9 cellular contexts compared by ENCODE assay signal in the genomic region with DNA sequence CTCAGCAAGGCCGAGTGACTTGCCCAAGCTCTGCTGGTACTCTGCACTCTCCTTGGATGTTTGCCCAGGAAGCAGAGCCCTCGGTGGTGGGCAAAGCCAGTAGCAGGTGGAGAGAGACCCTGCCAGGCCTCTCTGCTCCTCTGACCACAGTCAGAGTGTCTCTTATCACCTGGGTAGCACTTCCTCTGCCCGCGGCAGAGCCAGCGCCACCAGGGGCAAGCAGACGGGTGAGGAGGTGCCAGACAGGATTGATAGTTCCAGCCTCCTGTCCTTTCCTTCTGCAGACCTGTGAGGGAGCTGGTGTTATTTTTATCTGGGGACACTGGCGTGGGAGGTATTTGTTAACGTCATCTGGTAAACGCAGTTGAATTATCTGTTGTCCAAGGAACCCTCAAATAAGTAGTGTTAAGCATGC.
DNase-seq lines count a peak whose midpoint lies in the region; ATAC-seq, FAIRE-seq and TF ChIP-seq lines count a peak whose summit lies in the region.
"Had no signal": no experiment of that assay in that cellular context is flagged by ENCODE, and none has a peak within 500 bp of the region (broad histone marks: within the 10 kb centered on the region; RNA-seq: fewer than 3 reads in every experiment).

No MANE protein-coding gene starts in this region.

- H3K4me2 ChIP-seq in HepG2 (ENCODE audit: low read depth, low read length): no peak overlapping the region

- TF ChIP-seq EP300 in HepG2 (IDR thresholded peaks at IDR 0.05; ENCODE audit: low read depth in 2 of 2, low read length in 2 of 2) (no peak), HepG2 (CRISPR knock-in tag; IDR thresholded peaks at IDR 0.05; ENCODE audit: borderline replicate concordance) (no peak)

- H3K36me3 ChIP-seq in right lobe of liver (peaks cover 0 to 6% (median 0%) of the 10 kb centered on the region in 4 donors), HepG2 (replicated peaks in 1 of 2; ENCODE audit: control insufficient read depth in 1 of 2, insufficient read depth in 2 of 2, low read length in 2 of 2) (peaks cover 4 to 54% of the 10 kb centered on the region in 2 experiments; a peak in 4 of 5 replicates)
- H3K36me3 ChIP-seq: vagina had no signal

- H3K9me3 ChIP-seq in right lobe of liver (no peaks in the 10 kb centered on the region), HepG2 (ENCODE audit: low read length) (no peaks in the 10 kb centered on the region)
- H3K9me3 ChIP-seq: vagina had no signal

- POLR2A ChIA-PET in HepG2 (lab: Yijun Ruan, JAX): no interaction called here

- no peak overlapping the region for H2AFZ ChIP-seq in HepG2 (ENCODE audit: low read length)

- CTCF ChIA-PET in HepG2 (lab: Yijun Ruan, JAX; ENCODE audit: low intra/inter-chr PET ratio, low total read pairs): no interaction called here

- TF ChIP-seq POLR2A in right lobe of liver (IDR thresholded peaks at IDR 0.05): no peak
- TF ChIP-seq POLR2A in HepG2 (IDR thresholded peaks at IDR 0.05; ENCODE audit: insufficient read depth in 1 of 2, low read depth in 2 of 2, low read length in 2 of 2): no peak

- WGBS in right lobe of liver (ENCODE audit: insufficient coverage, low coverage, low lambda C conversion rate, missing lambda C conversion rate): 66% methylated on average over 4 of the region's 9 CpGs
- 100% methylated on average over 9 of the region's 9 CpGs for WGBS in HepG2 (ENCODE audit: low lambda C conversion rate)

- H3K9ac ChIP-seq in HepG2 (ENCODE audit: insufficient read depth, low read depth, low read length): no peak overlapping the region

- H4K20me1 ChIP-seq in HepG2 (ENCODE audit: insufficient read depth, low read length): no peaks in the 10 kb centered on the region

- no peak overlapping the region for H3K27ac ChIP-seq in right lobe of liver
- no peak overlapping the region for H3K27ac ChIP-seq in HepG2 (ENCODE audit: extremely low read length, insufficient read depth, low read length)
- H3K27ac ChIP-seq in coronary artery: peak overlapping the region; percentile 53 to 96
- H3K27ac ChIP-seq: vagina had no signal

- no peak overlapping the region for H3K4me3 ChIP-seq in right lobe of liver
- H3K4me3 ChIP-seq in HepG2 (replicated peaks in 1 of 3; ENCODE audit: insufficient read depth in 1 of 3, low read depth in 2 of 3, low read length in 3 of 3): no peak overlapping the region
- no peak overlapping the region for H3K4me3 ChIP-seq in coronary artery
- H3K4me3 ChIP-seq: vagina had no signal

- TF ChIP-seq CTCF in right lobe of liver (IDR thresholded peaks at IDR 0.05): no peak
- no peak for TF ChIP-seq CTCF in HepG2 (CRISPR knock-in tag; IDR thresholded peaks at IDR 0.05)
- TF ChIP-seq CTCF in coronary artery (IDR thresholded peaks at IDR 0.05): no peak

- intact Hi-C loops in right lobe of liver (cut with DNase I) (loop anchor here in 1 of 2 donors (10.0 kb wide), 1 partner anchor 167 kb away; no protein-coding TSS in a partner anchor), HepG2 (cut with micrococcal nuclease; ENCODE audit: unreplicated experiment) (no loop called here)

- H3K27me3 ChIP-seq in right lobe of liver: no peaks in the 10 kb centered on the region
- H3K27me3 ChIP-seq in HepG2 (ENCODE audit: control insufficient read depth in 1 of 2, insufficient read depth in 2 of 2, low read length in 2 of 2): no peaks in the 10 kb centered on the region
- H3K27me3 ChIP-seq: vagina had no signal

- peak in 2 of 3 donors; percentile 34 to 36 for DNase-seq in right lobe of liver
- DNase-seq in HepG2 (ENCODE audit: low spot score): no peak
- peak; percentile 71 for DNase-seq in coronary artery (ENCODE audit: low spot score)
- DNase-seq in mesenteric fat pad (ENCODE audit: low spot score): peak; percentile 49
- DNase-seq in LoVo (ENCODE audit: low spot score): no peak

- no peak for FAIRE-seq in HepG2 (lab: Jason Lieb, UNC)

- ATAC-seq in right lobe of liver: no peak
- no peak for ATAC-seq in HepG2
- ATAC-seq in HG02642 (IDR thresholded peaks at IDR 0.05; ENCODE audit: poor library complexity, unreplicated experiment): no peak
- no peak for ATAC-seq in GM19328 (IDR thresholded peaks at IDR 0.05; ENCODE audit: unreplicated experiment)
- no peak for ATAC-seq in GM21360 (IDR thresholded peaks at IDR 0.05; ENCODE audit: unreplicated experiment)

- BruUV-seq in HepG2 (replicated peaks; lab: Mats Ljungman, UMichigan): no TSS peak

- H3K4me1 ChIP-seq in right lobe of liver: peaks cover 0 to 19% (median 6%) of the 10 kb centered on the region in 4 donors
- H3K4me1 ChIP-seq in HepG2 (ENCODE audit: insufficient read depth, low read length): peaks cover 13% of the 10 kb centered on the region
- H3K4me1 ChIP-seq: vagina had no signal

- no peaks in the 10 kb centered on the region for H3K79me2 ChIP-seq in HepG2 (ENCODE audit: insufficient read depth, low read length)

- TF ChIP-seq RAD21 in HepG2 (CRISPR knock-in tag; IDR thresholded peaks at IDR 0.05): no peak

- in situ Hi-C loops in HepG2 (cut with HindIII; ENCODE audit: extremely low pct_ligation_motif_present, low pct_unique_long_range_greater_than_20kb): no loop called here

TF ChIP-seq in HepG2, 621 proteins besides CTCF, POLR2A, EP300 and RAD21 (continues in another document):
- TF ChIP-seq ZNF3 (CRISPR knock-in tag; IDR thresholded peaks at IDR 0.05) (no peak), MED8 (CRISPR knock-in tag; IDR thresholded peaks at IDR 0.05; ENCODE audit: insufficient replicate concordance) (no peak), MIER2 (CRISPR knock-in tag; IDR thresholded peaks at IDR 0.05) (no peak), U2AF2 (IDR thresholded peaks at IDR 0.05; ENCODE audit: low read depth, low read length) (no peak), IKZF1 (IDR thresholded peaks at IDR 0.05) (no peak), DPF2 (CRISPR knock-in tag; IDR thresholded peaks at IDR 0.05; ENCODE audit: borderline replicate concordance, low read depth) (no peak), CEBPB (IDR thresholded peaks at IDR 0.05; ENCODE audit: borderline replicate concordance, low read depth, low read length) (no peak), ARNT2 (CRISPR knock-in tag; IDR thresholded peaks at IDR 0.05; ENCODE audit: low read depth) (no peak)
- TF ChIP-seq, protein P1, sequence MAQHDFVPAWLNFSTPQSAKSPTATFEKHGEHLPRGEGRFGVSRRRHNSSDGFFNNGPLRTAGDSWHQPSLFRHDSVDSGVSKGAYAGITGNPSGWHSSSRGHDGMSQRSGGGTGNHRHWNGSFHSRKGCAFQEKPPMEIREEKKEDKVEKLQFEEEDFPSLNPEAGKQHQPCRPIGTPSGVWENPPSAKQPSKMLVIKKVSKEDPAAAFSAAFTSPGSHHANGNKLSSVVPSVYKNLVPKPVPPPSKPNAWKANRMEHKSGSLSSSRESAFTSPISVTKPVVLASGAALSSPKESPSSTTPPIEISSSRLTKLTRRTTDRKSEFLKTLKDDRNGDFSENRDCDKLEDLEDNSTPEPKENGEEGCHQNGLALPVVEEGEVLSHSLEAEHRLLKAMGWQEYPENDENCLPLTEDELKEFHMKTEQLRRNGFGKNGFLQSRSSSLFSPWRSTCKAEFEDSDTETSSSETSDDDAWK (CRISPR knock-in tag; IDR thresholded peaks at IDR 0.05): no peak
- TF ChIP-seq, protein P2, sequence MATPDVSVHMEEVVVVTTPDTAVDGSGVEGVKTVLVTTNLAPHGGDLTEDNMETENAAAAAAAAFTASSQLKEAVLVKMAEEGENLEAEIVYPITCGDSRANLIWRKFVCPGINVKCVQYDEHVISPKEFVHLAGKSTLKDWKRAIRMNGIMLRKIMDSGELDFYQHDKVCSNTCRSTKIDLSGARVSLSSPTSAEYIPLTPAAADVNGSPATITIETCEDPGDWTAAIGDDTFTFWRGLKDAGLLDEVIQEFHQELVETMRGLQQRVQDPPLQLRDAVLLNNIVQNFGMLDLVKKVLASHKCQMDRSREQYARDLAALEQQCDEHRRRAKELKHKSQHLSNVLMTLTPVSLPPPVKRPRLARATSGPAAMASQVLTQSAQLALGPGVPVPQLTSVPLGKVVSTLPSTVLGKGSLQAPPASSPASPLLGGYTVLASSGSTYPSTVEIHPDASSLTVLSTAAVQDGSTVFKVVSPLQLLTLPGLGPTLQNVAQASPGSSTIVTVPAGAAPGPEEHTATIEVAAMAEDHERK (CRISPR knock-in tag; IDR thresholded peaks at IDR 0.05; ENCODE audit: low read depth): no peak
- TF ChIP-seq, protein P3, sequence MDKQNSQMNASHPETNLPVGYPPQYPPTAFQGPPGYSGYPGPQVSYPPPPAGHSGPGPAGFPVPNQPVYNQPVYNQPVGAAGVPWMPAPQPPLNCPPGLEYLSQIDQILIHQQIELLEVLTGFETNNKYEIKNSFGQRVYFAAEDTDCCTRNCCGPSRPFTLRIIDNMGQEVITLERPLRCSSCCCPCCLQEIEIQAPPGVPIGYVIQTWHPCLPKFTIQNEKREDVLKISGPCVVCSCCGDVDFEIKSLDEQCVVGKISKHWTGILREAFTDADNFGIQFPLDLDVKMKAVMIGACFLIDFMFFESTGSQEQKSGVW (CRISPR knock-in tag; IDR thresholded peaks at IDR 0.05; ENCODE audit: borderline replicate concordance): no peak

Comparison
In these comparisons a context has a peak if more than half of its experiments do, and no peak if none do; other contexts are left out.
1. DNase-seq: peak in right lobe of liver (2 of 3), coronary artery (single experiment) and mesenteric fat pad (single experiment); none in HepG2 (single experiment) and LoVo (single experiment).
2. H3K27ac ChIP-seq: peak in coronary artery (2 of 2); none in right lobe of liver (0 of 3) and HepG2 (single experiment).